In genomic region chr11:46701078-46701654, GRCh38 we compare ENCODE assay signal across 8 cellular contexts. TPM values are rescaled to one million over a fixed set of nuclear protein-coding genes. Genes with fewer than 3 reads are reported as not detected.
DNase-seq lines count a peak whose midpoint lies in the region; ATAC-seq and TF ChIP-seq lines count a peak whose summit lies in the region.

No MANE protein-coding gene starts in this region.

- CTCF ChIA-PET in Calu3 (lab: Charles Lee): no interaction called here

- H3K27ac Mint-ChIP-seq in Calu3 (ENCODE audit: unreplicated experiment) (peak overlapping the region; percentile 97), natural killer cell (peak overlapping the region; percentile 84 to 94)
- H3K27ac Mint-ChIP-seq in central memory CD8-positive, alpha-beta T cell (ENCODE audit: low read depth): peak overlapping the region; percentile 92

- H3K9me3 Mint-ChIP-seq in Calu3 (ENCODE audit: low read depth, unreplicated experiment): no peaks in the 10 kb centered on the region
- no peaks in the 10 kb centered on the region for H3K9me3 Mint-ChIP-seq in central memory CD8-positive, alpha-beta T cell
- H3K9me3 Mint-ChIP-seq in natural killer cell: no peaks in the 10 kb centered on the region

- H3K27ac ChIP-seq in HUES6 (ENCODE audit: low read depth, low read length): peak overlapping the region; percentile 99

- no peak for DNase-seq in Calu3
- no peak for DNase-seq in central memory CD8-positive, alpha-beta T cell (ENCODE audit: low spot score in 2 of 2)
- no peak for DNase-seq in natural killer cell
- no peak for DNase-seq in NCI-H146 (lab: John Stamatoyannopoulos, UW)
- no peak for DNase-seq in activated CD4-positive, CD25-positive, alpha-beta regulatory T cell (lab: John Stamatoyannopoulos, UW)
- DNase-seq in NCI-H1048 (lab: John Stamatoyannopoulos, UW): no peak

- H3K4me1 Mint-ChIP-seq in Calu3 (ENCODE audit: low read depth, unreplicated experiment): peaks cover 10% of the 10 kb centered on the region
- H3K4me1 Mint-ChIP-seq in central memory CD8-positive, alpha-beta T cell: peaks cover 52% of the 10 kb centered on the region
- peaks cover 32 to 50% of the 10 kb centered on the region in 2 donors for H3K4me1 Mint-ChIP-seq in natural killer cell

- peaks cover 38% of the 10 kb centered on the region for H3K36me3 ChIP-seq in HUES6 (ENCODE audit: control insufficient read depth, insufficient read depth, low read length)

- no peak for ATAC-seq in central memory CD8-positive, alpha-beta T cell (replicated peaks; ENCODE audit: extremely low read depth, poor library complexity, severe bottlenecking)
- no peak for ATAC-seq in natural killer cell
- no peak for ATAC-seq in GM21723 (IDR thresholded peaks at IDR 0.05; ENCODE audit: unreplicated experiment)

- peak overlapping the region; percentile 78 for H3K4me3 ChIP-seq in HUES6 (ENCODE audit: low read depth, low read length)

- no peaks in the 10 kb centered on the region for H3K27me3 ChIP-seq in HUES6 (ENCODE audit: control insufficient read depth, insufficient read depth, low read length)

- no peaks in the 10 kb centered on the region for H3K27me3 Mint-ChIP-seq in Calu3 (ENCODE audit: unreplicated experiment)
- no peaks in the 10 kb centered on the region for H3K27me3 Mint-ChIP-seq in central memory CD8-positive, alpha-beta T cell
- H3K27me3 Mint-ChIP-seq in natural killer cell (ENCODE audit: low read depth in 2 of 2): no peaks in the 10 kb centered on the region

- H3K4me3 Mint-ChIP-seq in Calu3 (ENCODE audit: low read depth, unreplicated experiment) (peak overlapping the region; percentile 98), natural killer cell (peak overlapping the region; percentile 97)
- peak overlapping the region; percentile 96 for H3K4me3 Mint-ChIP-seq in central memory CD8-positive, alpha-beta T cell

- TF ChIP-seq CTCF in Calu3 (IDR thresholded peaks at IDR 0.05; ENCODE audit: unreplicated experiment) (no peak), natural killer cell (IDR thresholded peaks at IDR 0.05) (no peak)

- BruUV-seq in Calu3 (replicated peaks; lab: Mats Ljungman, UMichigan): TSS peak; percentile 72

- H3K36me3 Mint-ChIP-seq in Calu3 (ENCODE audit: insufficient read depth, unreplicated experiment) (peaks cover 51% of the 10 kb centered on the region), natural killer cell (no peaks in the 10 kb centered on the region)
- H3K36me3 Mint-ChIP-seq in central memory CD8-positive, alpha-beta T cell (ENCODE audit: insufficient read depth): peaks cover 31% of the 10 kb centered on the region

- no peaks in the 10 kb centered on the region for H3K9me3 ChIP-seq in HUES6 (ENCODE audit: control insufficient read depth, insufficient read depth, low read depth, low read length)

- no peaks in the 10 kb centered on the region for H3K4me1 ChIP-seq in HUES6 (ENCODE audit: control insufficient read depth, insufficient read depth, low read length)

- H3K9ac ChIP-seq in HUES6 (ENCODE audit: low read length): peak overlapping the region; percentile 98

- intact Hi-C loops in Calu3 (cut with micrococcal nuclease; ENCODE audit: unreplicated experiment) (no loop called here), natural killer cell (cut with micrococcal nuclease) (loop anchor here (2.0 kb wide), 2 partner anchors 352 to 548 kb away; partner anchors contain the start of gene ACP2)

RNA-seq across cellular contexts. Expression of gene ZNF408, which starts 0.3 kb away (rescaled TPM):
- total RNA-seq in Calu3 (2022): 14.8 and 15.5 TPM in 2 replicates
- total RNA-seq in natural killer cell: 10 to 100 TPM in 1 of 3 donors, 1 to 10 TPM in 2; 9.1 to 19.0 (median 9.6) TPM

RNA-seq across cellular contexts. Expression of gene ARHGAP1, which starts 0.7 kb away (rescaled TPM):
- 65.4 and 81.6 TPM in 2 replicates for total RNA-seq in Calu3 (2022)
- 100 to 1,000 TPM in 2 of 3 donors, 10 to 100 TPM in 1; 89.8 to 111 (median 102) TPM for total RNA-seq in natural killer cell

RNA-seq across cellular contexts. Expression of gene F2, which starts 17.8 kb away (rescaled TPM):
- not detected in 2 replicates for total RNA-seq in Calu3 (2022)
- total RNA-seq in natural killer cell: under 1 TPM in 1 of 3 donors, not detected in 2; 0.14 TPM
